12 cellular contexts compared by ENCODE assay signal in genomic region chrX:55011294-55011693, GRCh38. TPM values are rescaled to one million over a fixed set of nuclear protein-coding genes. Genes with fewer than 3 reads are reported as not detected.
DNase-seq lines count a peak whose midpoint lies in the region; TF ChIP-seq lines count a peak whose summit lies in the region.
"Had no signal": no experiment of that assay in that cellular context is flagged by ENCODE, and none has a peak within 500 bp of the region (broad histone marks: within the 10 kb centered on the region; RNA-seq: fewer than 3 reads in every experiment).

No MANE protein-coding gene starts in this region.

- H3K9ac ChIP-seq in adipocyte (ENCODE audit: low read length) = no peak overlapping the region

- peak; percentile 8 for DNase-seq in HuH-7 (ENCODE audit: low spot score)
- peak; percentile 25 for DNase-seq in adipocyte (ENCODE audit: low read depth)
- no peak for DNase-seq in kidney epithelial cell (ENCODE audit: low read depth)
- no peak for DNase-seq in activated CD4-positive, CD25-positive, alpha-beta regulatory T cell (lab: John Stamatoyannopoulos, UW)
- DNase-seq in putamen (ENCODE audit: low spot score) = no peak
- no peak for DNase-seq in activated T-helper 1 cell treated with anti-CD3 and anti-CD28 coated beads, Interleukin-12 subunit alpha, Interleukin-12 subunit beta, Interleukin-2, Interleukin-4 antibody, amounts not matched to agents 30 ng/mL and 10 ng/mL and 1 ng/mL, durations not matched to agents 14 hours and 24 hours and 36 hours (ENCODE audit: low spot score)
- no peak for DNase-seq in activated CD4-positive, alpha-beta T cell treated with anti-CD3 and anti-CD28 coated beads, Interleukin-2, amount 50 U/mL, for 4 hours
- DNase-seq: hypothalamus; NCI-H774; stimulated activated CD4-positive, alpha-beta T cell treated with anti-CD3 and anti-CD28 coated beads, Interleukin-1b, Interleukin-23, amount 100 ng/mL, for 48 hours had no signal

- no peak overlapping the region for H3K4me3 ChIP-seq in adipocyte (ENCODE audit: low read length)
- no peak overlapping the region for H3K4me3 ChIP-seq in kidney epithelial cell (ENCODE audit: low read depth, low read length)

- H3K9me3 ChIP-seq in adipocyte (ENCODE audit: control insufficient read depth, low read length) = no peaks in the 10 kb centered on the region

- no peak overlapping the region for H3K27ac ChIP-seq in C4-2B

- intact Hi-C loops in activated T-helper 1 cell treated with anti-CD3 and anti-CD28 coated beads, Interleukin-12 subunit alpha, Interleukin-12 subunit beta, Interleukin-2, Interleukin-4 antibody, amounts not matched to agents 30 ng/mL and 10 ng/mL and 1 ng/mL, durations not matched to agents 14 hours and 24 hours and 36 hours (cut with micrococcal nuclease) = no loop called here

- peaks cover 6% of the 10 kb centered on the region for H3K36me3 Mint-ChIP-seq in activated T-helper 1 cell treated with anti-CD3 and anti-CD28 coated beads, Interleukin-12 subunit alpha, Interleukin-12 subunit beta, Interleukin-2, Interleukin-4 antibody, amounts not matched to agents 30 ng/mL and 10 ng/mL and 1 ng/mL, durations not matched to agents 14 hours and 24 hours and 36 hours (ENCODE audit: low read depth)

- no peak overlapping the region for H3K27ac Mint-ChIP-seq in activated T-helper 1 cell treated with anti-CD3 and anti-CD28 coated beads, Interleukin-12 subunit alpha, Interleukin-12 subunit beta, Interleukin-2, Interleukin-4 antibody, amounts not matched to agents 30 ng/mL and 10 ng/mL and 1 ng/mL, durations not matched to agents 14 hours and 24 hours and 36 hours
- H3K27ac Mint-ChIP-seq: naive thymus-derived CD4-positive, alpha-beta T cell had no signal

- peaks cover 22% of the 10 kb centered on the region for H3K4me1 ChIP-seq in adipocyte (ENCODE audit: control insufficient read depth, insufficient read depth, low read length)

- H3K27me3 ChIP-seq in adipocyte (replicated peaks; ENCODE audit: control insufficient read depth, insufficient read depth, low read length) (peaks cover 18% of the 10 kb centered on the region), kidney epithelial cell (ENCODE audit: control insufficient read depth, insufficient read depth, low read length) (no peaks in the 10 kb centered on the region)

- H3K36me3 ChIP-seq in adipocyte (ENCODE audit: control insufficient read depth, insufficient read depth, low read length, severe bottlenecking) = no peaks in the 10 kb centered on the region
- H3K36me3 ChIP-seq in kidney epithelial cell (ENCODE audit: control insufficient read depth, insufficient read depth, low read length) = no peaks in the 10 kb centered on the region

- TF ChIP-seq CTCF in C4-2B (conservative IDR thresholded peaks at IDR 0.05) (peak; percentile 43), kidney epithelial cell (IDR thresholded peaks at IDR 0.05; ENCODE audit: insufficient read depth, low read length, poor library complexity, severe bottlenecking) (peak; percentile 21)

- no peak overlapping the region for H3K4me3 Mint-ChIP-seq in activated T-helper 1 cell treated with anti-CD3 and anti-CD28 coated beads, Interleukin-12 subunit alpha, Interleukin-12 subunit beta, Interleukin-2, Interleukin-4 antibody, amounts not matched to agents 30 ng/mL and 10 ng/mL and 1 ng/mL, durations not matched to agents 14 hours and 24 hours and 36 hours
- H3K4me3 Mint-ChIP-seq: naive thymus-derived CD4-positive, alpha-beta T cell had no signal

- no peaks in the 10 kb centered on the region for H3K27me3 Mint-ChIP-seq in activated T-helper 1 cell treated with anti-CD3 and anti-CD28 coated beads, Interleukin-12 subunit alpha, Interleukin-12 subunit beta, Interleukin-2, Interleukin-4 antibody, amounts not matched to agents 30 ng/mL and 10 ng/mL and 1 ng/mL, durations not matched to agents 14 hours and 24 hours and 36 hours (ENCODE audit: insufficient read depth)
- H3K27me3 Mint-ChIP-seq: naive thymus-derived CD4-positive, alpha-beta T cell had no signal

- H3K9me3 Mint-ChIP-seq in activated T-helper 1 cell treated with anti-CD3 and anti-CD28 coated beads, Interleukin-12 subunit alpha, Interleukin-12 subunit beta, Interleukin-2, Interleukin-4 antibody, amounts not matched to agents 30 ng/mL and 10 ng/mL and 1 ng/mL, durations not matched to agents 14 hours and 24 hours and 36 hours = no peaks in the 10 kb centered on the region

- H3K4me1 Mint-ChIP-seq in activated T-helper 1 cell treated with anti-CD3 and anti-CD28 coated beads, Interleukin-12 subunit alpha, Interleukin-12 subunit beta, Interleukin-2, Interleukin-4 antibody, amounts not matched to agents 30 ng/mL and 10 ng/mL and 1 ng/mL, durations not matched to agents 14 hours and 24 hours and 36 hours (ENCODE audit: low read depth) = peaks cover 7% of the 10 kb centered on the region

RNA-seq across cellular contexts. Expression of gene APEX2, which starts 11.1 kb away (rescaled TPM):
- 13.8 and 15.1 TPM in 2 replicates for total RNA-seq in kidney epithelial cell
- total RNA-seq in activated T-helper 1 cell treated with anti-CD3 and anti-CD28 coated beads, Interleukin-12 subunit alpha, Interleukin-12 subunit beta, Interleukin-2, Interleukin-4 antibody, amounts not matched to agents 30 ng/mL and 10 ng/mL and 1 ng/mL, durations not matched to agents 14 hours and 24 hours and 36 hours = 33.9 and 36.8 TPM in 2 replicates

RNA-seq across cellular contexts. Expression of gene PFKFB1, which starts 17.3 kb away (rescaled TPM):
- total RNA-seq in kidney epithelial cell = 0.14 TPM in 1 of 2 replicates, not detected in the other
- total RNA-seq in activated T-helper 1 cell treated with anti-CD3 and anti-CD28 coated beads, Interleukin-12 subunit alpha, Interleukin-12 subunit beta, Interleukin-2, Interleukin-4 antibody, amounts not matched to agents 30 ng/mL and 10 ng/mL and 1 ng/mL, durations not matched to agents 14 hours and 24 hours and 36 hours = 0.39 and 0.93 TPM in 2 replicates

RNA-seq across cellular contexts. Expression of gene ALAS2, which starts 19.5 kb away (rescaled TPM):
- total RNA-seq in kidney epithelial cell = not detected in 2 replicates
- total RNA-seq in activated T-helper 1 cell treated with anti-CD3 and anti-CD28 coated beads, Interleukin-12 subunit alpha, Interleukin-12 subunit beta, Interleukin-2, Interleukin-4 antibody, amounts not matched to agents 30 ng/mL and 10 ng/mL and 1 ng/mL, durations not matched to agents 14 hours and 24 hours and 36 hours = not detected in 2 replicates

Comparison
In these comparisons a context has a peak if more than half of its experiments do, and no peak if none do; other contexts are left out.
1. DNase-seq: peak in HuH-7 (single experiment) and adipocyte (single experiment); none in kidney epithelial cell (single experiment), activated CD4-positive, CD25-positive, alpha-beta regulatory T cell (0 of 4), putamen (single experiment), activated T-helper 1 cell treated with anti-CD3 and anti-CD28 coated beads, Interleukin-12 subunit alpha, Interleukin-12 subunit beta, Interleukin-2, Interleukin-4 antibody, amounts not matched to agents 30 ng/mL and 10 ng/mL and 1 ng/mL, durations not matched to agents 14 hours and 24 hours and 36 hours (single experiment) and activated CD4-positive, alpha-beta T cell treated with anti-CD3 and anti-CD28 coated beads, Interleukin-2, amount 50 U/mL, for 4 hours (0 of 2).